In the genomic region with DNA sequence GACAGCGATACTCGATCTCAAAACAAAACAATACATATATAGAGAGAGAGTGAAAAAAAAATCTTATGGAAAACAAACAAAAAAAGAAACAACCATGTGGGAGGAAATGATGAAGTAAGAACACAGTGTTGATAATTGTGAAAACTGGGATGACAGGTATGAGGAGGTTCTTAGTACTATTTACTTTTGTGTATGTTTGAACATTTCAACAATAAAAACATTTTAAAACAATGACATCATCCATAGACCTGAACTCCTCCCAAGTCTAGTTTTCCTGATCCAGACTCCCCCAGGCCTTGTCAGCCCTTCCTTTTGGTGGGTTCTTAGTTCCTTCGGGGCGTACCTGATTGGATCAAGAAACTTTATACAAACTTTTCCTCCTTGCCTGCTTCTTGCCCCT, we compare ENCODE assay signal across 33 cellular contexts. TPM values are rescaled to one million over a fixed set of nuclear protein-coding genes. Genes with fewer than 3 reads are reported as not detected.
DNase-seq lines count a peak whose midpoint lies in the region; ATAC-seq and TF ChIP-seq lines count a peak whose summit lies in the region.
"Had no signal": no experiment of that assay in that cellular context is flagged by ENCODE, and none has a peak within 500 bp of the region (broad histone marks: within the 10 kb centered on the region; RNA-seq: fewer than 3 reads in every experiment).

No MANE protein-coding gene starts in this region.

- H3K27me3 ChIP-seq in Caco-2 (replicated peaks; ENCODE audit: control insufficient read depth, insufficient read depth, low read length) (no peaks in the 10 kb centered on the region), smooth muscle cell (ENCODE audit: low read depth) (no peaks in the 10 kb centered on the region)
- H3K27me3 ChIP-seq: suprapubic skin had no signal

- DNase-seq in Caco-2 (no peak), RWPE1 (ENCODE audit: low spot score) (peak; percentile 22), epithelial cell of esophagus (ENCODE audit: low read depth) (peak; percentile 72), smooth muscle cell (lab: John Stamatoyannopoulos, UW; ENCODE audit: unreplicated experiment) (no peak), cerebellar cortex (ENCODE audit: low spot score) (no peak)
- DNase-seq in activated naive CD4-positive, alpha-beta T cell treated with Interleukin-2 at 50 U/mL for 16 hours, result no peak
- DNase-seq: activated B cell treated with CpG ODN at 0.5 μM for 24 hours; activated CD4-positive, alpha-beta T cell treated with anti-CD3 and anti-CD28 coated beads, Interleukin-2, amount 50 U/mL, for 1 hour; activated effector memory CD4-positive, alpha-beta T cell treated with anti-CD3 and anti-CD28 coated beads, Interleukin-2, amount 50 U/mL, for 16 hours; activated naive CD8-positive, alpha-beta T cell treated with anti-CD3 and anti-CD28 coated beads, Interleukin-2, amount 10 ng/mL, durations not matched to agents 7 days and 5 days; activated T-cell treated with anti-CD3 and anti-CD28 coated beads, Interleukin-2, amount 50 U/mL, for 1 hour; central memory CD4-positive, alpha-beta T cell; immature natural killer cell; Kasumi-1; left cardiac atrium; NCI-H1436; NCI-H2081 treated with DMSO at 0.1 percent for 48 hours; NCI-H345; NCI-H69; small intestine; stimulated activated CD4-positive, alpha-beta T cell treated with anti-CD3 and anti-CD28 coated beads, Interleukin-1b, Interleukin-23, amount 100 ng/mL, for 48 hours; stimulated activated naive CD4-positive, alpha-beta T cell treated with Interleukin-2 at 50 U/mL for 16 hours; T-helper 1 cell had no signal

- 92% methylated on average over 4 of the region's 4 CpGs for WGBS in smooth muscle cell (ENCODE audit: low lambda C conversion rate)

- H3K4me1 ChIP-seq in Caco-2, result peaks cover 13% of the 10 kb centered on the region
- H3K4me1 ChIP-seq in smooth muscle cell (ENCODE audit: low read depth), result peaks cover 7% of the 10 kb centered on the region
- H3K4me1 ChIP-seq: suprapubic skin had no signal

- POLR2A ChIA-PET in Caco-2 (lab: Charles Lee) (no interaction called here), RWPE1 (lab: Yijun Ruan, JAX; ENCODE audit: low non-redundant PET) (no interaction called here)

- H3K27ac Mint-ChIP-seq in Caco-2 (ENCODE audit: unreplicated experiment), result peak overlapping the region; percentile 60
- H3K27ac Mint-ChIP-seq: activated B cell treated with CpG ODN at 0.5 μM for 24 hours; activated naive CD8-positive, alpha-beta T cell treated with anti-CD3 and anti-CD28 coated beads, Interleukin-2, amount 10 ng/mL, durations not matched to agents 7 days and 5 days; immature natural killer cell; natural killer cell treated with Interleukin-12 subunit alpha and Interleukin-12 subunit beta and Interleukin-15 and Interleukin-18, amount 100 ng/mL, for 72 hours had no signal

- peaks cover 4% of the 10 kb centered on the region for H3F3A ChIP-seq in smooth muscle cell (ENCODE audit: low read depth)

- BruUV-seq in Caco-2 (replicated peaks; lab: Mats Ljungman, UMichigan), result no TSS peak

- TF ChIP-seq CTCF in Caco-2 (IDR thresholded peaks at IDR 0.05; ENCODE audit: insufficient read depth in 1 of 2, low read depth in 1 of 2, low read length in 1 of 2, severe bottlenecking in 1 of 2, unreplicated experiment in 1 of 2) (no peak), RWPE1 (conservative IDR thresholded peaks at IDR 0.05; ENCODE audit: low read depth) (no peak), epithelial cell of esophagus (IDR thresholded peaks at IDR 0.05; ENCODE audit: insufficient read depth, low read depth, low read length, missing control alignments) (no peak), smooth muscle cell (IDR thresholded peaks at IDR 0.05; ENCODE audit: borderline replicate concordance, insufficient read depth, poor library complexity, severe bottlenecking) (no peak)

- H3K27ac ChIP-seq in RWPE1 (no peak overlapping the region), smooth muscle cell (ENCODE audit: low read depth) (peak overlapping the region; percentile 35)
- H3K27ac ChIP-seq: SK-N-MC, suprapubic skin had no signal

- H3K4me2 ChIP-seq in smooth muscle cell, result no peak overlapping the region

- H3K9ac ChIP-seq in smooth muscle cell (ENCODE audit: low read depth), result no peak overlapping the region

- no peaks in the 10 kb centered on the region for H3K79me2 ChIP-seq in smooth muscle cell (ENCODE audit: low read depth)

- ATAC-seq in GM19035 (IDR thresholded peaks at IDR 0.05; ENCODE audit: unreplicated experiment), result no peak
- ATAC-seq: left cardiac atrium; natural killer cell treated with Interleukin-12 subunit alpha and Interleukin-12 subunit beta and Interleukin-15 and Interleukin-18, amount 100 ng/mL, for 72 hours had no signal

- H3K36me3 ChIP-seq in Caco-2 (ENCODE audit: control insufficient read depth, insufficient read depth, low read length) (no peaks in the 10 kb centered on the region), smooth muscle cell (ENCODE audit: low read depth) (no peaks in the 10 kb centered on the region)
- H3K36me3 ChIP-seq: suprapubic skin had no signal

- H3K9me3 ChIP-seq in Caco-2 (no peaks in the 10 kb centered on the region), smooth muscle cell (replicated peaks; ENCODE audit: low read depth) (no peaks in the 10 kb centered on the region)
- H3K9me3 ChIP-seq: suprapubic skin had no signal

- H3K4me3 ChIP-seq in Caco-2 (ENCODE audit: low read depth, low read length) (no peak overlapping the region), epithelial cell of esophagus (ENCODE audit: low read length) (no peak overlapping the region), smooth muscle cell (no peak overlapping the region)
- H3K4me3 ChIP-seq: lung, SK-N-MC, suprapubic skin had no signal

- H2AFZ ChIP-seq in smooth muscle cell (ENCODE audit: low read depth), result no peak overlapping the region

- H3K36me3 Mint-ChIP-seq in Caco-2 (ENCODE audit: insufficient read depth, unreplicated experiment), result no peaks in the 10 kb centered on the region
- H3K36me3 Mint-ChIP-seq: activated naive CD8-positive, alpha-beta T cell treated with anti-CD3 and anti-CD28 coated beads, Interleukin-2, amount 10 ng/mL, durations not matched to agents 7 days and 5 days; immature natural killer cell; natural killer cell treated with Interleukin-12 subunit alpha and Interleukin-12 subunit beta and Interleukin-15 and Interleukin-18, amount 100 ng/mL, for 72 hours had no signal

- CTCF ChIA-PET in Caco-2 (lab: Charles Lee) (no interaction called here), RWPE1 (lab: Yijun Ruan, JAX) (no interaction called here)

- peaks cover 1% of the 10 kb centered on the region for H3K4me1 Mint-ChIP-seq in Caco-2 (ENCODE audit: low read depth, unreplicated experiment)
- H3K4me1 Mint-ChIP-seq: activated B cell treated with CpG ODN at 0.5 μM for 24 hours; activated naive CD8-positive, alpha-beta T cell treated with anti-CD3 and anti-CD28 coated beads, Interleukin-2, amount 10 ng/mL, durations not matched to agents 7 days and 5 days; immature natural killer cell had no signal

- H3K27me3 Mint-ChIP-seq in Caco-2 (ENCODE audit: insufficient read depth, unreplicated experiment), result no peaks in the 10 kb centered on the region

- intact Hi-C loops in Caco-2 (cut with micrococcal nuclease; ENCODE audit: unreplicated experiment), result no loop called here

- H4K20me1 ChIP-seq in smooth muscle cell (ENCODE audit: low read depth), result no peaks in the 10 kb centered on the region

- H3K9me3 Mint-ChIP-seq in Caco-2 (ENCODE audit: unreplicated experiment), result no peaks in the 10 kb centered on the region
- H3K9me3 Mint-ChIP-seq: activated B cell treated with CpG ODN at 0.5 μM for 24 hours; activated naive CD8-positive, alpha-beta T cell treated with anti-CD3 and anti-CD28 coated beads, Interleukin-2, amount 10 ng/mL, durations not matched to agents 7 days and 5 days; immature natural killer cell; natural killer cell treated with Interleukin-12 subunit alpha and Interleukin-12 subunit beta and Interleukin-15 and Interleukin-18, amount 100 ng/mL, for 72 hours had no signal

- no peak overlapping the region for H3K4me3 Mint-ChIP-seq in Caco-2 (ENCODE audit: unreplicated experiment)
- H3K4me3 Mint-ChIP-seq: activated B cell treated with CpG ODN at 0.5 μM for 24 hours; activated naive CD8-positive, alpha-beta T cell treated with anti-CD3 and anti-CD28 coated beads, Interleukin-2, amount 10 ng/mL, durations not matched to agents 7 days and 5 days; immature natural killer cell; natural killer cell treated with Interleukin-12 subunit alpha and Interleukin-12 subunit beta and Interleukin-15 and Interleukin-18, amount 100 ng/mL, for 72 hours had no signal

RNA-seq across cellular contexts. Expression of gene CCDC42, which starts 51.7 kb away (rescaled TPM):
- total RNA-seq in Caco-2 (2022) (not detected in 2 replicates), smooth muscle cell (not detected in 2 replicates)
- polyA plus RNA-seq in smooth muscle cell, result 0.15 TPM in 1 of 2 replicates, not detected in the other
- total RNA-seq: activated B cell treated with CpG ODN at 0.5 μM for 24 hours; dermis microvascular lymphatic vessel endothelial cell; fibroblast of lung; left cardiac atrium; mononuclear cell; natural killer cell treated with Interleukin-12 subunit alpha and Interleukin-12 subunit beta and Interleukin-15 and Interleukin-18, amount 100 ng/mL, for 72 hours; suprapubic skin had no signal
- polyA plus RNA-seq: AG04450, BJ, fibroblast of lung, immature natural killer cell, small intestine had no signal

Comparison
In these comparisons a context has a peak if more than half of its experiments do, and no peak if none do; other contexts are left out.
1. DNase-seq: peak in RWPE1 (single experiment) and epithelial cell of esophagus (single experiment); none in Caco-2 (0 of 2), smooth muscle cell (single experiment), cerebellar cortex (single experiment) and activated naive CD4-positive, alpha-beta T cell treated with Interleukin-2 at 50 U/mL for 16 hours (single experiment).